2 cellular contexts compared by ENCODE assay signal in genomic region chr2:237501892-237502513, GRCh38.
TF ChIP-seq lines count a peak whose summit lies in the region.

No MANE protein-coding gene starts in this region.

TF ChIP-seq in IMR-90, 13 proteins besides CTCF, POLR2A, EP300 and RAD21:
- TF ChIP-seq, protein P1, sequence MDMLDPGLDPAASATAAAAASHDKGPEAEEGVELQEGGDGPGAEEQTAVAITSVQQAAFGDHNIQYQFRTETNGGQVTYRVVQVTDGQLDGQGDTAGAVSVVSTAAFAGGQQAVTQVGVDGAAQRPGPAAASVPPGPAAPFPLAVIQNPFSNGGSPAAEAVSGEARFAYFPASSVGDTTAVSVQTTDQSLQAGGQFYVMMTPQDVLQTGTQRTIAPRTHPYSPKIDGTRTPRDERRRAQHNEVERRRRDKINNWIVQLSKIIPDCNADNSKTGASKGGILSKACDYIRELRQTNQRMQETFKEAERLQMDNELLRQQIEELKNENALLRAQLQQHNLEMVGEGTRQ (IDR thresholded peaks at IDR 0.05; ENCODE audit: low read depth, low read length), result no peak
- TF ChIP-seq NFE2L2 (IDR thresholded peaks at IDR 0.05; ENCODE audit: low read depth, low read length) (no peak), MAZ (IDR thresholded peaks at IDR 0.05; ENCODE audit: borderline replicate concordance, low read depth, low read length) (no peak), CEBPB (IDR thresholded peaks at IDR 0.05; ENCODE audit: low read depth, low read length) (no peak), RFX5 (IDR thresholded peaks at IDR 0.05; ENCODE audit: low read depth, low read length) (no peak), SMC3 (IDR thresholded peaks at IDR 0.05; ENCODE audit: low read depth, low read length) (no peak; the same call in 1 of the 2 replicates), FOS (IDR thresholded peaks at IDR 0.05; ENCODE audit: low read depth, low read length) (no peak), RCOR1 (IDR thresholded peaks at IDR 0.05; ENCODE audit: insufficient replicate concordance, low read length) (no peak), MAFK (IDR thresholded peaks at IDR 0.05; ENCODE audit: low read depth, low read length) (no peak), BHLHE40 (IDR thresholded peaks at IDR 0.05; ENCODE audit: low read depth, low read length) (no peak), CHD1 (IDR thresholded peaks at IDR 0.05; ENCODE audit: low read depth, low read length) (no peak)

TF ChIP-seq in liver, 16 proteins besides CTCF, POLR2A, EP300 and RAD21:
- TF ChIP-seq ZBTB33 (IDR thresholded peaks at IDR 0.05) (no peak), MAX (IDR thresholded peaks at IDR 0.05) (no peak), RXRA (IDR thresholded peaks at IDR 0.05) (peak in 1 of 2 donors; percentile 45), NR2F2 (IDR thresholded peaks at IDR 0.05) (no peak), HNF4G (IDR thresholded peaks at IDR 0.05) (no peak), GABPA (IDR thresholded peaks at IDR 0.05 in 1 of 2, conservative IDR thresholded peaks at IDR 0.05 in 1 of 2) (no peak), ATF3 (IDR thresholded peaks at IDR 0.05) (no peak), YY1 (IDR thresholded peaks at IDR 0.05) (no peak), TAF1 (conservative IDR thresholded peaks at IDR 0.05) (no peak), FOXA2 (IDR thresholded peaks at IDR 0.05) (peak; percentile 44), HNF4A (conservative IDR thresholded peaks at IDR 0.05) (peak in 1 of 2 donors; percentile 13), SP1 (IDR thresholded peaks at IDR 0.05) (no peak), JUND (IDR thresholded peaks at IDR 0.05) (no peak), EGR1 (IDR thresholded peaks at IDR 0.05; ENCODE audit: low read depth in 2 of 2) (no peak), FOXA1 (IDR thresholded peaks at IDR 0.05) (peak; percentile 21)
- TF ChIP-seq, protein P2, sequence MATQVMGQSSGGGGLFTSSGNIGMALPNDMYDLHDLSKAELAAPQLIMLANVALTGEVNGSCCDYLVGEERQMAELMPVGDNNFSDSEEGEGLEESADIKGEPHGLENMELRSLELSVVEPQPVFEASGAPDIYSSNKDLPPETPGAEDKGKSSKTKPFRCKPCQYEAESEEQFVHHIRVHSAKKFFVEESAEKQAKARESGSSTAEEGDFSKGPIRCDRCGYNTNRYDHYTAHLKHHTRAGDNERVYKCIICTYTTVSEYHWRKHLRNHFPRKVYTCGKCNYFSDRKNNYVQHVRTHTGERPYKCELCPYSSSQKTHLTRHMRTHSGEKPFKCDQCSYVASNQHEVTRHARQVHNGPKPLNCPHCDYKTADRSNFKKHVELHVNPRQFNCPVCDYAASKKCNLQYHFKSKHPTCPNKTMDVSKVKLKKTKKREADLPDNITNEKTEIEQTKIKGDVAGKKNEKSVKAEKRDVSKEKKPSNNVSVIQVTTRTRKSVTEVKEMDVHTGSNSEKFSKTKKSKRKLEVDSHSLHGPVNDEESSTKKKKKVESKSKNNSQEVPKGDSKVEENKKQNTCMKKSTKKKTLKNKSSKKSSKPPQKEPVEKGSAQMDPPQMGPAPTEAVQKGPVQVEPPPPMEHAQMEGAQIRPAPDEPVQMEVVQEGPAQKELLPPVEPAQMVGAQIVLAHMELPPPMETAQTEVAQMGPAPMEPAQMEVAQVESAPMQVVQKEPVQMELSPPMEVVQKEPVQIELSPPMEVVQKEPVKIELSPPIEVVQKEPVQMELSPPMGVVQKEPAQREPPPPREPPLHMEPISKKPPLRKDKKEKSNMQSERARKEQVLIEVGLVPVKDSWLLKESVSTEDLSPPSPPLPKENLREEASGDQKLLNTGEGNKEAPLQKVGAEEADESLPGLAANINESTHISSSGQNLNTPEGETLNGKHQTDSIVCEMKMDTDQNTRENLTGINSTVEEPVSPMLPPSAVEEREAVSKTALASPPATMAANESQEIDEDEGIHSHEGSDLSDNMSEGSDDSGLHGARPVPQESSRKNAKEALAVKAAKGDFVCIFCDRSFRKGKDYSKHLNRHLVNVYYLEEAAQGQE (IDR thresholded peaks at IDR 0.05), result no peak
